In genomic region chr17:76386966-76387765, GRCh38 we compare ENCODE assay signal across 1 cellular context.
TF ChIP-seq lines count a peak whose summit lies in the region.

No MANE protein-coding gene starts in this region.

TF ChIP-seq in K562, 482 proteins besides CTCF, POLR2A, EP300 and RAD21:
- TF ChIP-seq POLR2G (IDR thresholded peaks at IDR 0.05; ENCODE audit: low read depth, low read length) (peak; percentile 74), RBM14 (IDR thresholded peaks at IDR 0.05; ENCODE audit: borderline replicate concordance, insufficient read depth, low read depth, low read length) (0 out of 2 replicates have a peak, but pooled peaks have one; percentile 15), RBFOX2 (IDR thresholded peaks at IDR 0.05; ENCODE audit: low read depth, low read length) (peak; percentile 37; the same call in 1 of the 2 replicates), MCM5 (IDR thresholded peaks at IDR 0.05; ENCODE audit: low read depth) (no peak)
